Comparison of ENCODE assay signal across 28 cellular contexts in genomic region chr10:28845009-28845682, GRCh38.
DNase-seq lines count a peak whose midpoint lies in the region; TF ChIP-seq lines count a peak whose summit lies in the region.
"Had no signal": no experiment of that assay in that cellular context is flagged by ENCODE, and none has a peak within 500 bp of the region (broad histone marks: within the 10 kb centered on the region; RNA-seq: fewer than 3 reads in every experiment).

No MANE protein-coding gene starts in this region.

- H3K27me3 ChIP-seq in brain microvascular endothelial cell (replicated peaks) (no peaks in the 10 kb centered on the region), mesenchymal stem cell (ENCODE audit: control insufficient read depth in 1 of 2, insufficient read depth in 1 of 2, low read length in 2 of 2) (peaks cover 0 to 21% of the 10 kb centered on the region in 2 experiments)
- H3K27me3 ChIP-seq: BLaER1, esophagus muscularis mucosa, right atrium auricular region, upper lobe of left lung had no signal

- H3K4me3 Mint-ChIP-seq in activated T-helper 1 cell treated with anti-CD3 and anti-CD28 coated beads, Interleukin-12 subunit alpha, Interleukin-12 subunit beta, Interleukin-2, Interleukin-4 antibody, amounts not matched to agents 30 ng/mL and 10 ng/mL and 1 ng/mL, durations not matched to agents 14 hours and 24 hours and 36 hours: no peak overlapping the region
- H3K4me3 Mint-ChIP-seq: activated CD4-positive, alpha-beta memory T cell treated with anti-CD3 and anti-CD28 coated beads for 36 hours; activated naive CD4-positive, alpha-beta T cell treated with anti-CD3 and anti-CD28 coated beads, Interleukin-2, amount 50 U/mL, for 24 hours; dendritic cell treated with granulocyte-macrophage colony-stimulating factor and Interleukin-4, amounts not matched to agents 40 ng/mL and 50 ng/mL, for 4 days; natural killer cell treated with Interleukin-12 subunit alpha and Interleukin-12 subunit beta and Interleukin-15 and Interleukin-18, amount 100 ng/mL, for 72 hours; stimulated activated effector memory CD8-positive, alpha-beta T cell treated with anti-CD3 and anti-CD28 coated beads, Interleukin-12 subunit alpha, Interleukin-12 subunit beta, amount 100 ng/mL, for 72 hours had no signal

- peaks cover 2% of the 10 kb centered on the region for H3K27me3 Mint-ChIP-seq in activated T-helper 1 cell treated with anti-CD3 and anti-CD28 coated beads, Interleukin-12 subunit alpha, Interleukin-12 subunit beta, Interleukin-2, Interleukin-4 antibody, amounts not matched to agents 30 ng/mL and 10 ng/mL and 1 ng/mL, durations not matched to agents 14 hours and 24 hours and 36 hours (ENCODE audit: insufficient read depth)
- H3K27me3 Mint-ChIP-seq: activated CD4-positive, alpha-beta memory T cell treated with anti-CD3 and anti-CD28 coated beads for 36 hours; dendritic cell treated with granulocyte-macrophage colony-stimulating factor and Interleukin-4, amounts not matched to agents 40 ng/mL and 50 ng/mL, for 4 days; natural killer cell treated with Interleukin-12 subunit alpha and Interleukin-12 subunit beta and Interleukin-15 and Interleukin-18, amount 100 ng/mL, for 72 hours had no signal

- H3K18ac ChIP-seq in mesenchymal stem cell (ENCODE audit: low read depth in 1 of 2, low read length in 2 of 2): peak overlapping the region in 1 of 2 experiments; percentile 86

- no peak overlapping the region for H3K27ac Mint-ChIP-seq in activated T-helper 1 cell treated with anti-CD3 and anti-CD28 coated beads, Interleukin-12 subunit alpha, Interleukin-12 subunit beta, Interleukin-2, Interleukin-4 antibody, amounts not matched to agents 30 ng/mL and 10 ng/mL and 1 ng/mL, durations not matched to agents 14 hours and 24 hours and 36 hours
- H3K27ac Mint-ChIP-seq: activated CD4-positive, alpha-beta memory T cell treated with anti-CD3 and anti-CD28 coated beads for 36 hours; activated naive CD4-positive, alpha-beta T cell treated with anti-CD3 and anti-CD28 coated beads, Interleukin-2, amount 50 U/mL, for 24 hours; activated T-helper 2 cell treated with anti-CD3 and anti-CD28 coated beads, Interferon-gamma antibody, Interleukin-2, Interleukin-4, amounts not matched to agents 10 μg/mL and 5 μg/mL and 100 μg/mL, durations not matched to agents 14 hours and 24 hours and 36 hours; dendritic cell treated with granulocyte-macrophage colony-stimulating factor and Interleukin-4, amounts not matched to agents 40 ng/mL and 50 ng/mL, for 4 days; natural killer cell treated with Interleukin-12 subunit alpha and Interleukin-12 subunit beta and Interleukin-15 and Interleukin-18, amount 100 ng/mL, for 72 hours; stimulated activated effector memory CD8-positive, alpha-beta T cell treated with anti-CD3 and anti-CD28 coated beads, Interleukin-12 subunit alpha, Interleukin-12 subunit beta, amount 100 ng/mL, for 72 hours had no signal

- H2AK5ac ChIP-seq in mesenchymal stem cell (ENCODE audit: low read length, severe bottlenecking): no peak overlapping the region

- H3K4me3 ChIP-seq in brain microvascular endothelial cell (ENCODE audit: low read depth, low read length): no peak overlapping the region
- no peak overlapping the region for H3K4me3 ChIP-seq in mesenchymal stem cell (ENCODE audit: insufficient read depth in 1 of 2, low read depth in 1 of 2, low read length in 2 of 2)
- H3K4me3 ChIP-seq: BLaER1, esophagus muscularis mucosa, left ventricle myocardium inferior, right atrium auricular region, upper lobe of left lung had no signal

- no peaks in the 10 kb centered on the region for H3K4me1 Mint-ChIP-seq in activated T-helper 1 cell treated with anti-CD3 and anti-CD28 coated beads, Interleukin-12 subunit alpha, Interleukin-12 subunit beta, Interleukin-2, Interleukin-4 antibody, amounts not matched to agents 30 ng/mL and 10 ng/mL and 1 ng/mL, durations not matched to agents 14 hours and 24 hours and 36 hours (ENCODE audit: low read depth)
- H3K4me1 Mint-ChIP-seq: activated naive CD4-positive, alpha-beta T cell treated with anti-CD3 and anti-CD28 coated beads, Interleukin-2, amount 50 U/mL, for 24 hours; stimulated activated effector memory CD8-positive, alpha-beta T cell treated with anti-CD3 and anti-CD28 coated beads, Interleukin-12 subunit alpha, Interleukin-12 subunit beta, amount 100 ng/mL, for 72 hours had no signal

- WGBS in mesenchymal stem cell: 77% methylated on average over 3 of the region's 4 CpGs

- H4K8ac ChIP-seq in mesenchymal stem cell (ENCODE audit: low read length): peak overlapping the region; percentile 57

- peak overlapping the region; percentile 42 to 75 for H2BK12ac ChIP-seq in mesenchymal stem cell (ENCODE audit: low read length in 2 of 2)

- peaks cover 9% of the 10 kb centered on the region for H3K9me3 ChIP-seq in mesenchymal stem cell (ENCODE audit: control insufficient read depth, low read length)

- intact Hi-C loops in activated T-helper 1 cell treated with anti-CD3 and anti-CD28 coated beads, Interleukin-12 subunit alpha, Interleukin-12 subunit beta, Interleukin-2, Interleukin-4 antibody, amounts not matched to agents 30 ng/mL and 10 ng/mL and 1 ng/mL, durations not matched to agents 14 hours and 24 hours and 36 hours (cut with micrococcal nuclease): no loop called here

- H3K4me2 ChIP-seq in mesenchymal stem cell (ENCODE audit: low read length, poor library complexity, severe bottlenecking): no peak overlapping the region
- H3K4me2 ChIP-seq: BLaER1 had no signal

- H3K27ac ChIP-seq in brain microvascular endothelial cell: peak overlapping the region; percentile 71
- no peak overlapping the region for H3K27ac ChIP-seq in mesenchymal stem cell (ENCODE audit: low read length, poor library complexity, severe bottlenecking)
- H3K27ac ChIP-seq: BLaER1, esophagus muscularis mucosa, left ventricle myocardium inferior, right atrium auricular region, upper lobe of left lung had no signal

- no peak overlapping the region for H3K9ac ChIP-seq in mesenchymal stem cell (ENCODE audit: low read length)
- H3K9ac ChIP-seq: BLaER1 had no signal

- TF ChIP-seq CTCF in brain microvascular endothelial cell (IDR thresholded peaks at IDR 0.05; ENCODE audit: low read depth, low read length, missing control alignments): no peak

- H3K4ac ChIP-seq in mesenchymal stem cell (ENCODE audit: low read depth in 1 of 2, low read length in 2 of 2): no peak overlapping the region

- DNase-seq in Daoy (ENCODE audit: low read depth) (peak; percentile 12), NCI-H226 (peak; percentile 16), brain microvascular endothelial cell (peak; percentile 96), mesenchymal stem cell (peak; percentile 92), medulla oblongata (ENCODE audit: extremely low spot score) (no peak)
- DNase-seq in stimulated activated CD4-positive, alpha-beta T cell treated with anti-CD3 and anti-CD28 coated beads, Interleukin-12 subunit alpha, Interleukin-12 subunit beta, amount 100 ng/mL, for 4 hours: no peak
- no peak for DNase-seq in stimulated activated CD4-positive, alpha-beta T cell treated with anti-CD3 and anti-CD28 coated beads, Interleukin-4, amount 100 ng/mL, for 4 hours
- DNase-seq in activated T-helper 1 cell treated with anti-CD3 and anti-CD28 coated beads, Interleukin-12 subunit alpha, Interleukin-12 subunit beta, Interleukin-2, Interleukin-4 antibody, amounts not matched to agents 30 ng/mL and 10 ng/mL and 1 ng/mL, durations not matched to agents 14 hours and 24 hours and 36 hours (ENCODE audit: low spot score): no peak
- DNase-seq: activated CD4-positive, alpha-beta memory T cell treated with anti-CD3 and anti-CD28 coated beads for 36 hours; activated CD8-positive, alpha-beta memory T cell treated with anti-CD3 and anti-CD28 coated beads, Interleukin-2, amount 50 U/mL, for 4 hours; central memory CD4-positive, alpha-beta T cell; DMS53; islet precursor cell; left ventricle myocardium inferior; midbrain; NCI-H1694; NCI-H2171 treated with DMSO at 0.1 percent for 48 hours; SHP77 treated with DMSO at 0.1 percent for 48 hours; stimulated activated CD4-positive, alpha-beta T cell treated with anti-CD3 and anti-CD28 coated beads, Interleukin-4, amount 100 ng/mL, for 1 hour; upper lobe of left lung had no signal

- H3K36me3 ChIP-seq in brain microvascular endothelial cell (replicated peaks): no peaks in the 10 kb centered on the region
- no peaks in the 10 kb centered on the region for H3K36me3 ChIP-seq in mesenchymal stem cell (ENCODE audit: control insufficient read depth in 1 of 2, insufficient read depth in 2 of 2, low read depth in 1 of 2, low read length in 2 of 2)
- H3K36me3 ChIP-seq: esophagus muscularis mucosa, left ventricle myocardium inferior, right atrium auricular region, upper lobe of left lung had no signal

- H3K9me3 Mint-ChIP-seq in activated T-helper 1 cell treated with anti-CD3 and anti-CD28 coated beads, Interleukin-12 subunit alpha, Interleukin-12 subunit beta, Interleukin-2, Interleukin-4 antibody, amounts not matched to agents 30 ng/mL and 10 ng/mL and 1 ng/mL, durations not matched to agents 14 hours and 24 hours and 36 hours: no peaks in the 10 kb centered on the region
- H3K9me3 Mint-ChIP-seq: activated CD4-positive, alpha-beta memory T cell treated with anti-CD3 and anti-CD28 coated beads for 36 hours; activated naive CD4-positive, alpha-beta T cell treated with anti-CD3 and anti-CD28 coated beads, Interleukin-2, amount 50 U/mL, for 24 hours; activated T-helper 2 cell treated with anti-CD3 and anti-CD28 coated beads, Interferon-gamma antibody, Interleukin-2, Interleukin-4, amounts not matched to agents 10 μg/mL and 5 μg/mL and 100 μg/mL, durations not matched to agents 14 hours and 24 hours and 36 hours; dendritic cell treated with granulocyte-macrophage colony-stimulating factor and Interleukin-4, amounts not matched to agents 40 ng/mL and 50 ng/mL, for 4 days; natural killer cell treated with Interleukin-12 subunit alpha and Interleukin-12 subunit beta and Interleukin-15 and Interleukin-18, amount 100 ng/mL, for 72 hours; stimulated activated effector memory CD8-positive, alpha-beta T cell treated with anti-CD3 and anti-CD28 coated beads, Interleukin-12 subunit alpha, Interleukin-12 subunit beta, amount 100 ng/mL, for 72 hours had no signal

- H3K14ac ChIP-seq in mesenchymal stem cell (ENCODE audit: low read length in 2 of 2): peak overlapping the region in 1 of 2 experiments; percentile 35

- no peak overlapping the region for H2AFZ ChIP-seq in mesenchymal stem cell (ENCODE audit: low read depth, low read length)

- H4K91ac ChIP-seq in mesenchymal stem cell (ENCODE audit: low read length): peak overlapping the region; percentile 80

- no peak overlapping the region for H2BK15ac ChIP-seq in mesenchymal stem cell (ENCODE audit: low read depth, poor library complexity, severe bottlenecking)

- in situ Hi-C loops in brain microvascular endothelial cell (cut with HindIII; ENCODE audit: low pct_ligation_motif_present, low sequenced_read_pairs): no loop called here

- no peaks in the 10 kb centered on the region for H3K79me1 ChIP-seq in mesenchymal stem cell (replicated peaks; ENCODE audit: low read length, poor library complexity, severe bottlenecking)

- H2BK5ac ChIP-seq in mesenchymal stem cell (ENCODE audit: low read depth, low read length, poor library complexity, severe bottlenecking): no peak overlapping the region

- no peaks in the 10 kb centered on the region for H3K36me3 Mint-ChIP-seq in activated T-helper 1 cell treated with anti-CD3 and anti-CD28 coated beads, Interleukin-12 subunit alpha, Interleukin-12 subunit beta, Interleukin-2, Interleukin-4 antibody, amounts not matched to agents 30 ng/mL and 10 ng/mL and 1 ng/mL, durations not matched to agents 14 hours and 24 hours and 36 hours (ENCODE audit: low read depth)
- H3K36me3 Mint-ChIP-seq: activated CD4-positive, alpha-beta memory T cell treated with anti-CD3 and anti-CD28 coated beads for 36 hours; activated naive CD4-positive, alpha-beta T cell treated with anti-CD3 and anti-CD28 coated beads, Interleukin-2, amount 50 U/mL, for 24 hours; natural killer cell treated with Interleukin-12 subunit alpha and Interleukin-12 subunit beta and Interleukin-15 and Interleukin-18, amount 100 ng/mL, for 72 hours; stimulated activated effector memory CD8-positive, alpha-beta T cell treated with anti-CD3 and anti-CD28 coated beads, Interleukin-12 subunit alpha, Interleukin-12 subunit beta, amount 100 ng/mL, for 72 hours had no signal

- H2BK120ac ChIP-seq in mesenchymal stem cell (ENCODE audit: low read depth, low read length): no peak overlapping the region

- H3K23ac ChIP-seq in mesenchymal stem cell (ENCODE audit: low read length in 2 of 2): no peak overlapping the region

- H3K4me1 ChIP-seq in mesenchymal stem cell (ENCODE audit: control insufficient read depth, insufficient read depth, low read depth, low read length): peaks cover 3% of the 10 kb centered on the region
- H3K4me1 ChIP-seq: upper lobe of left lung had no signal

Comparison
In these comparisons a context has a peak if more than half of its experiments do, and no peak if none do; other contexts are left out.
1. DNase-seq: peak in Daoy (single experiment), NCI-H226 (single experiment), brain microvascular endothelial cell (single experiment) and mesenchymal stem cell (single experiment); none in medulla oblongata (single experiment), stimulated activated CD4-positive, alpha-beta T cell treated with anti-CD3 and anti-CD28 coated beads, Interleukin-12 subunit alpha, Interleukin-12 subunit beta, amount 100 ng/mL, for 4 hours (single experiment), stimulated activated CD4-positive, alpha-beta T cell treated with anti-CD3 and anti-CD28 coated beads, Interleukin-4, amount 100 ng/mL, for 4 hours (0 of 2) and activated T-helper 1 cell treated with anti-CD3 and anti-CD28 coated beads, Interleukin-12 subunit alpha, Interleukin-12 subunit beta, Interleukin-2, Interleukin-4 antibody, amounts not matched to agents 30 ng/mL and 10 ng/mL and 1 ng/mL, durations not matched to agents 14 hours and 24 hours and 36 hours (single experiment).